Comparison of ENCODE assay signal across 8 cellular contexts in the genomic region with DNA sequence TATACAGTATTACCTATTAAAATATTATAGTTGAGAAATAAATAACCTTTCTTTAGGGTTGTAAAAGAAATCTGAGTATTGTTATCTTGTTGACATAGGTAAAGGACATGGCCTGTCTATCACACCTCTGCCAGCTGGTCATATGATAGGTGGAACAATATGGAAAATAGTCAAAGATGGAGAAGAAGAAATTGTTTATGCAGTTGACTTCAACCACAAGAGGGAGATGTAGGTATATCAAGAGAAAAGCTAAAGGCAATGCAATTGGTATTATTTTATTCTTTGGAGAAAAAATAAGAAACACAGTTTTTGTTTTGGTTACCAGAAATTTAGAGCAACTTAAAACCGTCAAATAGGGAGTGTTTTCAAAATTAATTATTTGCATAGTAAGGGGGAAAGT.
DNase-seq lines count a peak whose midpoint lies in the region; ATAC-seq, FAIRE-seq and TF ChIP-seq lines count a peak whose summit lies in the region.

No MANE protein-coding gene starts in this region.

- H3K36me3 ChIP-seq in GM06990 (ENCODE audit: control insufficient read depth, insufficient read depth, low read length), result peaks cover 6% of the 10 kb centered on the region
- H3K36me3 ChIP-seq in parathyroid adenoma (ENCODE audit: control insufficient read depth, insufficient read depth, low read length), result no peaks in the 10 kb centered on the region

- FAIRE-seq in RCC 7860 (lab: Jason Lieb, UNC), result no peak

- no peaks in the 10 kb centered on the region for H3K27me3 ChIP-seq in GM06990 (replicated peaks; ENCODE audit: control insufficient read depth, insufficient read depth, low read length)
- H3K27me3 ChIP-seq in parathyroid adenoma (ENCODE audit: control insufficient read depth, insufficient read depth, low read length), result no peaks in the 10 kb centered on the region

- H3K9ac ChIP-seq in parathyroid adenoma, result no peak overlapping the region

- no peak for DNase-seq in GM06990 (ENCODE audit: extremely low read depth, insufficient read length)
- peak; percentile 22 to 58 for DNase-seq in NCI-H2081 (lab: John Stamatoyannopoulos, UW)
- DNase-seq in dedifferentiated amniotic fluid mesenchymal stem cell (ENCODE audit: extremely low spot score), result peak; percentile 36
- DNase-seq in NK-92 treated with Interleukin-12 subunit alpha and Interleukin-12 subunit beta, amount 100 ng/mL, for 24 hours (lab: John Stamatoyannopoulos, UW), result no peak
- no peak for DNase-seq in activated CD4-positive, alpha-beta T cell treated with anti-CD3 and anti-CD28 coated beads for 48 hours
- DNase-seq in RCC 7860 (ENCODE audit: low spot score), result no peak

- H2AFZ ChIP-seq in parathyroid adenoma, result no peak overlapping the region

- TF ChIP-seq CTCF in GM06990 (IDR thresholded peaks at IDR 0.05; ENCODE audit: insufficient read depth, low read length, poor library complexity, severe bottlenecking) (peak; percentile 40), parathyroid adenoma (IDR thresholded peaks at IDR 0.05) (peak; percentile 39)

- H3K79me2 ChIP-seq in parathyroid adenoma, result no peaks in the 10 kb centered on the region

- ATAC-seq in HG02678 (IDR thresholded peaks at IDR 0.05; ENCODE audit: unreplicated experiment), result no peak

- H3K4me1 ChIP-seq in parathyroid adenoma, result no peaks in the 10 kb centered on the region

- no peaks in the 10 kb centered on the region for H3K9me3 ChIP-seq in parathyroid adenoma (ENCODE audit: control insufficient read depth, low read length)

- H3K27ac ChIP-seq in parathyroid adenoma, result no peak overlapping the region

- H3K4me3 ChIP-seq in GM06990 (replicated peaks; ENCODE audit: low read depth, low read length), result no peak overlapping the region
- no peak overlapping the region for H3K4me3 ChIP-seq in parathyroid adenoma (ENCODE audit: low read depth, low read length)

- H3K4me2 ChIP-seq in parathyroid adenoma (ENCODE audit: low read length), result no peak overlapping the region

Comparison
In these comparisons a context has a peak if more than half of its experiments do, and no peak if none do; other contexts are left out.
1. DNase-seq: peak in NCI-H2081 (2 of 2) and dedifferentiated amniotic fluid mesenchymal stem cell (single experiment); none in GM06990 (single experiment), NK-92 treated with Interleukin-12 subunit alpha and Interleukin-12 subunit beta, amount 100 ng/mL, for 24 hours (single experiment), activated CD4-positive, alpha-beta T cell treated with anti-CD3 and anti-CD28 coated beads for 48 hours (single experiment) and RCC 7860 (single experiment).